ENCODE assay signal across 24 cellular contexts in the genomic region with DNA sequence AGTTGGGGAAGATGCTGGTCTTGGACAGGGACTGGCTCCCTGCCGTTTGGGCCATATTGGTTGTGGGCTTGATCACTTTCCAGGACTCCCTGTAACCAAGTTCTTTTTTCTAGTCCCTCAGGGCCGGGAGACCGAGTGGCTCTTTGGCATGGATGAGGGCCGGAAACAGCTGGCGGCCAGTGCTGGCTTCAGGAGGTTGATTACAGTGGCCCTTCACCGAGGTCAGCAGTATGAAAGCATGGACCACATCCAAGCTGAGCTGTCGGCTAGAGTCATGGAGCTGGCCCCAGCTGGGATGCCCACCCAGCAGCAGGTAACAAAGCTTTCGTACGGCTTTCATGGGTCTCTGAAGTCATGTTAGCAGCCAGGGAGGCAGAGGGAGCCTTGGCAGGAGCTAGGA. TPM values are rescaled to one million over a fixed set of nuclear protein-coding genes. Genes with fewer than 3 reads are reported as not detected.
DNase-seq lines count a peak whose midpoint lies in the region; ATAC-seq and TF ChIP-seq lines count a peak whose summit lies in the region.
"Had no signal": no experiment of that assay in that cellular context is flagged by ENCODE, and none has a peak within 500 bp of the region (broad histone marks: within the 10 kb centered on the region; RNA-seq: fewer than 3 reads in every experiment).

No MANE protein-coding gene starts in this region.

- no peak for ATAC-seq in activated naive CD4-positive, alpha-beta T cell treated with anti-CD3 and anti-CD28 coated beads, Interleukin-2, amount 50 U/mL, for 72 hours
- ATAC-seq in activated T-helper 17 cell treated with anti-CD3 and anti-CD28 coated beads, Interleukin-2, amount 50 U/mL, for 72 hours (replicated peaks), result no peak
- no peak for ATAC-seq in HG02884 (IDR thresholded peaks at IDR 0.05; ENCODE audit: unreplicated experiment)
- ATAC-seq: left colon, right cardiac atrium had no signal

- no peaks in the 10 kb centered on the region for H3K27me3 Mint-ChIP-seq in activated T-helper 17 cell treated with anti-CD3 and anti-CD28 coated beads, Interleukin-2, amount 50 U/mL, for 72 hours
- H3K27me3 Mint-ChIP-seq: central memory CD8-positive, alpha-beta T cell; memory B cell had no signal

- peaks cover 70% of the 10 kb centered on the region for H3K36me3 ChIP-seq in OCI-LY1 (ENCODE audit: insufficient read depth, low read length)
- H3K36me3 ChIP-seq in skeletal muscle tissue (ENCODE audit: control insufficient read depth in 3 of 3, insufficient read depth in 3 of 3, low read length in 3 of 3), result peaks cover 47 to 64% (median 63%) of the 10 kb centered on the region in 3 donors

- no peaks in the 10 kb centered on the region for H3F3A ChIP-seq in OCI-LY1 (ENCODE audit: insufficient read depth, low read length)

- H3K27me3 ChIP-seq in OCI-LY1 (ENCODE audit: insufficient read depth, low read length), result no peaks in the 10 kb centered on the region
- H3K27me3 ChIP-seq in skeletal muscle tissue (ENCODE audit: control insufficient read depth in 3 of 3, insufficient read depth in 3 of 3, low read length in 3 of 3), result no peaks in the 10 kb centered on the region
- H3K27me3 ChIP-seq: transverse colon had no signal

- peak overlapping the region; percentile 95 for H3K4me3 Mint-ChIP-seq in activated T-helper 17 cell treated with anti-CD3 and anti-CD28 coated beads, Interleukin-2, amount 50 U/mL, for 72 hours
- H3K4me3 Mint-ChIP-seq: central memory CD8-positive, alpha-beta T cell; HFFc6; memory B cell had no signal

- no peaks in the 10 kb centered on the region for H3K9me3 Mint-ChIP-seq in activated naive CD4-positive, alpha-beta T cell treated with anti-CD3 and anti-CD28 coated beads, Interleukin-2, amount 50 U/mL, for 72 hours
- no peaks in the 10 kb centered on the region for H3K9me3 Mint-ChIP-seq in activated T-helper 17 cell treated with anti-CD3 and anti-CD28 coated beads, Interleukin-2, amount 50 U/mL, for 72 hours
- H3K9me3 Mint-ChIP-seq: central memory CD8-positive, alpha-beta T cell; HFFc6; memory B cell had no signal

- no peaks in the 10 kb centered on the region for H3K9me3 ChIP-seq in OCI-LY1 (ENCODE audit: low read length)
- H3K9me3 ChIP-seq in skeletal muscle tissue (ENCODE audit: control insufficient read depth in 3 of 3, low read length in 3 of 3), result no peaks in the 10 kb centered on the region
- H3K9me3 ChIP-seq: transverse colon had no signal

- peak overlapping the region; percentile 49; the same call in 1 of the 2 replicates for H3K4me2 ChIP-seq in OCI-LY1 (ENCODE audit: low read length)

- H3K27ac ChIP-seq in OCI-LY1 (ENCODE audit: low read depth, low read length, poor library complexity, severe bottlenecking) (no peak overlapping the region), skeletal muscle tissue (ENCODE audit: low read depth, low read length) (no peak overlapping the region)
- H3K27ac ChIP-seq: SK-N-MC, transverse colon had no signal

- H3K4me1 ChIP-seq in OCI-LY1 (ENCODE audit: insufficient read depth, low read length, severe bottlenecking), result peaks cover 40% of the 10 kb centered on the region
- peaks cover 34 to 44% (median 34%) of the 10 kb centered on the region in 3 donors for H3K4me1 ChIP-seq in skeletal muscle tissue (ENCODE audit: control insufficient read depth in 3 of 3, insufficient read depth in 3 of 3, low read length in 3 of 3)

- H4K20me1 ChIP-seq in OCI-LY1 (ENCODE audit: insufficient read depth, low read length), result no peaks in the 10 kb centered on the region

- no peak overlapping the region for H2AFZ ChIP-seq in OCI-LY1 (ENCODE audit: low read length)

- no peak for DNase-seq in activated naive CD4-positive, alpha-beta T cell treated with anti-CD3 and anti-CD28 coated beads, Interleukin-2, amount 50 U/mL, for 72 hours (ENCODE audit: low spot score in 2 of 2)
- no peak for DNase-seq in activated naive CD4-positive, alpha-beta T cell treated with Interleukin-2 at 50 U/mL for 16 hours
- no peak for DNase-seq in HUDEP-2 (lab: John Stamatoyannopoulos, UW; ENCODE audit: unreplicated experiment in 76 of 76)
- DNase-seq: activated CD4-positive, alpha-beta T cell treated with anti-CD3 and anti-CD28 coated beads for 1 hour; glutamatergic neuron; GOT3; HFFc6; left colon; NCI-H1092 treated with DMSO at 0.1 percent for 48 hours; NCI-H1694 treated with DMSO at 0.1 percent for 48 hours; NCI-H2171 treated with DMSO at 0.1 percent for 48 hours; NCI-H510A treated with DMSO at 0.1 percent for 48 hours; posterior cingulate gyrus; right cardiac atrium; stimulated activated CD4-positive, alpha-beta T cell treated with anti-CD3 and anti-CD28 coated beads, Interleukin-12 subunit alpha, Interleukin-12 subunit beta, amount 100 ng/mL, for 4 hours; stimulated activated CD4-positive, alpha-beta T cell treated with anti-CD3 and anti-CD28 coated beads, Interleukin-2, amount 100 ng/mL, for 48 hours; transverse colon had no signal

- H3K9ac ChIP-seq in OCI-LY1 (ENCODE audit: low read length), result no peak overlapping the region
- H3K9ac ChIP-seq in skeletal muscle tissue (ENCODE audit: low read depth in 1 of 3, low read length in 3 of 3), result peak overlapping the region in 2 of 3 donors; percentile 36 to 60

- H3K4me3 ChIP-seq in OCI-LY1 (ENCODE audit: low read depth, low read length, poor library complexity, severe bottlenecking), result no peak overlapping the region
- H3K4me3 ChIP-seq in skeletal muscle tissue (ENCODE audit: low read length in 3 of 3), result peak overlapping the region in 2 of 3 donors; percentile 14 to 30
- H3K4me3 ChIP-seq: SK-N-MC, transverse colon had no signal

- H3K36me3 Mint-ChIP-seq in activated naive CD4-positive, alpha-beta T cell treated with anti-CD3 and anti-CD28 coated beads, Interleukin-2, amount 50 U/mL, for 72 hours, result peaks cover 57 to 73% of the 10 kb centered on the region in 2 donors
- peaks cover 94% of the 10 kb centered on the region for H3K36me3 Mint-ChIP-seq in activated T-helper 17 cell treated with anti-CD3 and anti-CD28 coated beads, Interleukin-2, amount 50 U/mL, for 72 hours (ENCODE audit: low read depth)

- H3K79me2 ChIP-seq in OCI-LY1 (ENCODE audit: insufficient read depth, low read length), result no peaks in the 10 kb centered on the region

- no peaks in the 10 kb centered on the region for H3K9me2 ChIP-seq in OCI-LY1 (ENCODE audit: low read depth, low read length)

- TF ChIP-seq CTCF in OCI-LY1 (IDR thresholded peaks at IDR 0.05; ENCODE audit: low read length), result no peak

- H3K4me1 Mint-ChIP-seq in activated T-helper 17 cell treated with anti-CD3 and anti-CD28 coated beads, Interleukin-2, amount 50 U/mL, for 72 hours, result peaks cover 44% of the 10 kb centered on the region

- H3K27ac Mint-ChIP-seq in activated naive CD4-positive, alpha-beta T cell treated with anti-CD3 and anti-CD28 coated beads, Interleukin-2, amount 50 U/mL, for 72 hours, result peak overlapping the region; percentile 36 to 59
- H3K27ac Mint-ChIP-seq in activated T-helper 17 cell treated with anti-CD3 and anti-CD28 coated beads, Interleukin-2, amount 50 U/mL, for 72 hours, result peak overlapping the region; percentile 94
- H3K27ac Mint-ChIP-seq: HFFc6, memory B cell had no signal

RNA-seq across cellular contexts. Expression of gene METTL13, which starts 4.3 kb away (rescaled TPM):
- 10 to 100 TPM; 53.0 to 57.4 TPM for total RNA-seq in activated naive CD4-positive, alpha-beta T cell treated with anti-CD3 and anti-CD28 coated beads, Interleukin-2, amount 50 U/mL, for 72 hours
- 10 to 100 TPM; 77.7 to 83.1 TPM for total RNA-seq in activated T-helper 17 cell treated with anti-CD3 and anti-CD28 coated beads, Interleukin-2, amount 50 U/mL, for 72 hours
- 11.0 TPM for total RNA-seq in skeletal muscle tissue

RNA-seq across cellular contexts. Expression of gene VAMP4, which starts 43.9 kb away (rescaled TPM):
- 10 to 100 TPM in 1 of 2 donors, 1 to 10 TPM in 1; 6.8 to 11.9 TPM for total RNA-seq in activated naive CD4-positive, alpha-beta T cell treated with anti-CD3 and anti-CD28 coated beads, Interleukin-2, amount 50 U/mL, for 72 hours
- total RNA-seq in activated T-helper 17 cell treated with anti-CD3 and anti-CD28 coated beads, Interleukin-2, amount 50 U/mL, for 72 hours, result 10 to 100 TPM; 14.4 to 16.3 TPM
- 3.7 TPM for total RNA-seq in skeletal muscle tissue

RNA-seq across cellular contexts. Expression of gene DNM3, which starts 55.5 kb away (rescaled TPM):
- total RNA-seq in activated naive CD4-positive, alpha-beta T cell treated with anti-CD3 and anti-CD28 coated beads, Interleukin-2, amount 50 U/mL, for 72 hours, result 1 to 10 TPM; 2.6 to 4.5 TPM
- 1 to 10 TPM; 3.0 to 5.8 TPM for total RNA-seq in activated T-helper 17 cell treated with anti-CD3 and anti-CD28 coated beads, Interleukin-2, amount 50 U/mL, for 72 hours
- 2.6 TPM for total RNA-seq in skeletal muscle tissue
